In the genomic region with DNA sequence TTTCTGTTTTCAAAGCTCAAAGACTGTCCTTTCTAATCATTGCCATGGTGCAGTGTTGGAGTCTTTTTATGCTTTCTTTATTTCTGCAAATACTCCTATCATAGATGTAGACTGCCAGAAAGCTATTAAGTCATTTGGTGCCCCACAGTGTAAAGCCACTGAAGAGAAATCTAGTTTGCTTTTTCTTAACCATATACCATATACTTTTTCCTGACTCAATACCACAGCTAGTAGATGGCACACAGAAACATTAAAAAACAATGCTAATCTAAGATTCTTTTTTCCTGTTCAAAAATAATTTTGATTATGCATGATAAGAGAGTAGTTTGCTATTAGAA, we compare ENCODE assay signal across 18 cellular contexts.
DNase-seq lines count a peak whose midpoint lies in the region; ATAC-seq, FAIRE-seq and TF ChIP-seq lines count a peak whose summit lies in the region.
"Had no signal": no experiment of that assay in that cellular context is flagged by ENCODE, and none has a peak within 500 bp of the region (broad histone marks: within the 10 kb centered on the region; RNA-seq: fewer than 3 reads in every experiment).

No MANE protein-coding gene starts in this region.

- H3K4me1 ChIP-seq in smooth muscle cell (ENCODE audit: low read depth) (no peaks in the 10 kb centered on the region), pancreas (no peaks in the 10 kb centered on the region)
- H3K4me1 ChIP-seq: A549, left ventricle myocardium inferior had no signal

- H3K36me3 Mint-ChIP-seq in activated CD4-positive, alpha-beta T cell treated with anti-CD3 and anti-CD28 coated beads, Interleukin-2, amount 10 ng/mL, durations not matched to agents 24 days and 14 days (ENCODE audit: low read depth): no peaks in the 10 kb centered on the region
- H3K36me3 Mint-ChIP-seq in activated naive CD8-positive, alpha-beta T cell treated with anti-CD3 and anti-CD28 coated beads, Interleukin-2, amount 50 U/mL, for 24 hours (ENCODE audit: low read depth): no peaks in the 10 kb centered on the region

- H3K4me2 ChIP-seq in smooth muscle cell: peak overlapping the region; percentile 44
- H3K4me2 ChIP-seq: A549 had no signal

- H3K27me3 Mint-ChIP-seq in activated CD4-positive, alpha-beta T cell treated with anti-CD3 and anti-CD28 coated beads, Interleukin-2, amount 10 ng/mL, durations not matched to agents 24 days and 14 days: peaks cover 34% of the 10 kb centered on the region
- H3K27me3 Mint-ChIP-seq in activated naive CD8-positive, alpha-beta T cell treated with anti-CD3 and anti-CD28 coated beads, Interleukin-2, amount 50 U/mL, for 24 hours: peaks cover 27% of the 10 kb centered on the region

- no peak for TF ChIP-seq CTCF in smooth muscle cell (IDR thresholded peaks at IDR 0.05; ENCODE audit: borderline replicate concordance, insufficient read depth, poor library complexity, severe bottlenecking)
- TF ChIP-seq CTCF in pancreas (IDR thresholded peaks at IDR 0.05): no peak

- H4K20me1 ChIP-seq in smooth muscle cell (ENCODE audit: low read depth): no peaks in the 10 kb centered on the region

- peaks cover 43% of the 10 kb centered on the region for H3K4me1 Mint-ChIP-seq in activated CD4-positive, alpha-beta T cell treated with anti-CD3 and anti-CD28 coated beads, Interleukin-2, amount 10 ng/mL, durations not matched to agents 24 days and 14 days
- H3K4me1 Mint-ChIP-seq in activated naive CD8-positive, alpha-beta T cell treated with anti-CD3 and anti-CD28 coated beads, Interleukin-2, amount 50 U/mL, for 24 hours: peaks cover 28% of the 10 kb centered on the region

- H2AFZ ChIP-seq in smooth muscle cell (ENCODE audit: low read depth): peak overlapping the region; percentile 18

- H3K9ac ChIP-seq in smooth muscle cell (ENCODE audit: low read depth): no peak overlapping the region

- no peaks in the 10 kb centered on the region for H3K36me3 ChIP-seq in smooth muscle cell (ENCODE audit: low read depth)
- H3K36me3 ChIP-seq in pancreas: no peaks in the 10 kb centered on the region
- H3K36me3 ChIP-seq: left ventricle myocardium inferior, thoracic aorta had no signal

- ATAC-seq in HG03066 (IDR thresholded peaks at IDR 0.05; ENCODE audit: low read depth, unreplicated experiment) (peak; percentile 16), pancreas (no peak)
- ATAC-seq in activated naive CD8-positive, alpha-beta T cell treated with anti-CD3 and anti-CD28 coated beads, Interleukin-2, amount 50 U/mL, for 24 hours: peak; percentile 35
- ATAC-seq: A549, HepG2, Right ventricle myocardium inferior had no signal

- H3K4me3 Mint-ChIP-seq in activated CD4-positive, alpha-beta T cell treated with anti-CD3 and anti-CD28 coated beads, Interleukin-2, amount 10 ng/mL, durations not matched to agents 24 days and 14 days: peak overlapping the region; percentile 77
- peak overlapping the region; percentile 59 for H3K4me3 Mint-ChIP-seq in activated naive CD8-positive, alpha-beta T cell treated with anti-CD3 and anti-CD28 coated beads, Interleukin-2, amount 50 U/mL, for 24 hours
- H3K4me3 Mint-ChIP-seq: neural crest cell had no signal

- no peaks in the 10 kb centered on the region for H3K79me2 ChIP-seq in smooth muscle cell (ENCODE audit: low read depth)

- peaks cover 10% of the 10 kb centered on the region for H3K9me3 Mint-ChIP-seq in activated CD4-positive, alpha-beta T cell treated with anti-CD3 and anti-CD28 coated beads, Interleukin-2, amount 10 ng/mL, durations not matched to agents 24 days and 14 days
- no peaks in the 10 kb centered on the region for H3K9me3 Mint-ChIP-seq in activated naive CD8-positive, alpha-beta T cell treated with anti-CD3 and anti-CD28 coated beads, Interleukin-2, amount 50 U/mL, for 24 hours
- H3K9me3 Mint-ChIP-seq: neural crest cell had no signal

- H3K27ac Mint-ChIP-seq in activated CD4-positive, alpha-beta T cell treated with anti-CD3 and anti-CD28 coated beads, Interleukin-2, amount 10 ng/mL, durations not matched to agents 24 days and 14 days: peak overlapping the region; percentile 64
- H3K27ac Mint-ChIP-seq in activated naive CD8-positive, alpha-beta T cell treated with anti-CD3 and anti-CD28 coated beads, Interleukin-2, amount 50 U/mL, for 24 hours: peak overlapping the region; percentile 43

- DNase-seq in activated CD4-positive, alpha-beta T cell treated with anti-CD3 and anti-CD28 coated beads, Interleukin-2, amount 10 ng/mL, durations not matched to agents 24 days and 14 days: no peak
- DNase-seq in activated CD4-positive, alpha-beta T cell treated with anti-CD3 and anti-CD28 coated beads for 1 hour: no peak
- DNase-seq in activated naive CD8-positive, alpha-beta T cell treated with anti-CD3 and anti-CD28 coated beads, Interleukin-2, amount 50 U/mL, for 24 hours: no peak
- DNase-seq in smooth muscle cell (lab: John Stamatoyannopoulos, UW; ENCODE audit: unreplicated experiment): no peak
- no peak for DNase-seq in OCI-M2 (lab: John Stamatoyannopoulos, UW; ENCODE audit: unreplicated experiment)
- DNase-seq in UCSD-AML1 (lab: John Stamatoyannopoulos, UW; ENCODE audit: unreplicated experiment): no peak
- DNase-seq in pancreas: no peak
- DNase-seq: DMS 273 treated with DMSO at 0.1 percent for 48 hours, left ventricle myocardium inferior, NCI-H526 treated with DMSO at 0.1 percent for 48 hours had no signal

- H3K27me3 ChIP-seq in smooth muscle cell (ENCODE audit: low read depth) (no peaks in the 10 kb centered on the region), pancreas (no peaks in the 10 kb centered on the region)

- H3F3A ChIP-seq in smooth muscle cell (ENCODE audit: low read depth): no peaks in the 10 kb centered on the region

- intact Hi-C loops in activated CD4-positive, alpha-beta T cell treated with anti-CD3 and anti-CD28 coated beads, Interleukin-2, amount 10 ng/mL, durations not matched to agents 24 days and 14 days (cut with micrococcal nuclease): loop anchor here (1.0 to 10.0 kb wide), 6 partner anchors 58 to 571 kb away; a partner anchor contains a TSS
- intact Hi-C loops in pancreas (cut with DNase I): no loop called here

- H3K27ac ChIP-seq in smooth muscle cell (ENCODE audit: low read depth) (no peak overlapping the region), pancreas (no peak overlapping the region)
- H3K27ac ChIP-seq: A549, left ventricle myocardium inferior, skin epidermis, thoracic aorta, VCaP had no signal

- H3K4me3 ChIP-seq in smooth muscle cell (peak overlapping the region; percentile 19), pancreas (no peak overlapping the region)
- H3K4me3 ChIP-seq: A549, left ventricle myocardium inferior had no signal

- no peaks in the 10 kb centered on the region for H3K9me3 ChIP-seq in smooth muscle cell (replicated peaks; ENCODE audit: low read depth)
- no peaks in the 10 kb centered on the region for H3K9me3 ChIP-seq in pancreas
- H3K9me3 ChIP-seq: A549, left ventricle myocardium inferior, thoracic aorta had no signal

- FAIRE-seq in pancreas (lab: Jason Lieb, UNC): no peak
- FAIRE-seq: A549, HepG2 had no signal

Comparison
In these comparisons a context has a peak if more than half of its experiments do, and no peak if none do; other contexts are left out.
1. ATAC-seq: peak in HG03066 (single experiment) and activated naive CD8-positive, alpha-beta T cell treated with anti-CD3 and anti-CD28 coated beads, Interleukin-2, amount 50 U/mL, for 24 hours (single experiment); none in pancreas (0 of 4).